Comparison of ENCODE assay signal across 10 cellular contexts in genomic region chr2:142983174-142983573, GRCh38.
DNase-seq lines count a peak whose midpoint lies in the region; ATAC-seq lines count a peak whose summit lies in the region.
"Had no signal": no experiment of that assay in that cellular context is flagged by ENCODE, and none has a peak within 500 bp of the region (broad histone marks: within the 10 kb centered on the region; RNA-seq: fewer than 3 reads in every experiment).

No MANE protein-coding gene starts in this region.

- no peaks in the 10 kb centered on the region for H3K9me3 Mint-ChIP-seq in memory B cell

- H3K27me3 Mint-ChIP-seq in memory B cell = no peaks in the 10 kb centered on the region

- H3K4me1 Mint-ChIP-seq in memory B cell = peaks cover 16% of the 10 kb centered on the region

- peaks cover 6% of the 10 kb centered on the region for H3K36me3 Mint-ChIP-seq in memory B cell

- ATAC-seq in GM19043 (IDR thresholded peaks at IDR 0.05; ENCODE audit: low read depth, unreplicated experiment) = peak; percentile 63
- peak; percentile 81 for ATAC-seq in GM21786 (IDR thresholded peaks at IDR 0.05; ENCODE audit: unreplicated experiment)
- peak; percentile 68 for ATAC-seq in HG03196 (IDR thresholded peaks at IDR 0.05; ENCODE audit: unreplicated experiment)
- peak; percentile 70 for ATAC-seq in memory B cell (ENCODE audit: low read depth)

- no peak overlapping the region for H3K4me3 Mint-ChIP-seq in memory B cell

- DNase-seq in memory B cell (ENCODE audit: low spot score in 2 of 2) = no peak
- no peak for DNase-seq in T1000 (lab: John Stamatoyannopoulos, UW)
- DNase-seq in SW480 (ENCODE audit: low spot score) = no peak
- DNase-seq in DMS153 treated with DMSO at 0.1 percent for 48 hours (lab: John Stamatoyannopoulos, UW; ENCODE audit: unreplicated experiment) = no peak
- no peak for DNase-seq in GM19240 (ENCODE audit: insufficient read length, low spot score)
- DNase-seq: SJCRH30; stimulated activated CD4-positive, alpha-beta T cell treated with anti-CD3 and anti-CD28 coated beads, Interleukin-4, amount 100 ng/mL, for 24 hours had no signal

- peak overlapping the region; percentile 31 for H3K27ac Mint-ChIP-seq in memory B cell
